In genomic region chr9:133952598-133953550, GRCh38 we compare ENCODE assay signal across 18 cellular contexts. TPM values are rescaled to one million over a fixed set of nuclear protein-coding genes. Genes with fewer than 3 reads are reported as not detected.
DNase-seq lines count a peak whose midpoint lies in the region; ATAC-seq, FAIRE-seq and TF ChIP-seq lines count a peak whose summit lies in the region.
"Had no signal": no experiment of that assay in that cellular context is flagged by ENCODE, and none has a peak within 500 bp of the region (broad histone marks: within the 10 kb centered on the region; RNA-seq: fewer than 3 reads in every experiment).

No MANE protein-coding gene starts in this region.

- peaks cover 10% of the 10 kb centered on the region for H4K20me1 ChIP-seq in OCI-LY3 (ENCODE audit: insufficient read depth, low read length)

- no peak for TF ChIP-seq CTCF in left ventricle myocardium inferior (IDR thresholded peaks at IDR 0.05; ENCODE audit: borderline replicate concordance)
- TF ChIP-seq CTCF in OCI-LY3 (IDR thresholded peaks at IDR 0.05; ENCODE audit: low read depth, low read length): no peak
- TF ChIP-seq CTCF in kidney (IDR thresholded peaks at IDR 0.05; ENCODE audit: borderline replicate concordance, extremely low read depth, insufficient read depth): no peak
- TF ChIP-seq CTCF in spleen (IDR thresholded peaks at IDR 0.05 in 8 of 11, conservative IDR thresholded peaks at IDR 0.05 in 3 of 11): no peak

- H3K9me3 ChIP-seq in left ventricle myocardium inferior (replicated peaks) (no peaks in the 10 kb centered on the region), OCI-LY3 (ENCODE audit: insufficient read depth, low read length) (no peaks in the 10 kb centered on the region), kidney (ENCODE audit: control insufficient read depth in 1 of 2, low read length in 2 of 2) (no peaks in the 10 kb centered on the region), spleen (no peaks in the 10 kb centered on the region)

- H3K4me2 ChIP-seq in OCI-LY3 (ENCODE audit: low read length): peak overlapping the region; percentile 92

- intact Hi-C loops in Right ventricle myocardium inferior (cut with DNase I) (no loop called here), left ventricle myocardium inferior (cut with micrococcal nuclease) (no loop called here), kidney (cut with DNase I) (no loop called here), spleen (cut with DNase I; ENCODE audit: low total_unique reads) (no loop called here)

- peaks cover 37% of the 10 kb centered on the region for H3K4me1 ChIP-seq in left ventricle myocardium inferior
- H3K4me1 ChIP-seq in OCI-LY3 (ENCODE audit: low read length): peaks cover 86% of the 10 kb centered on the region
- H3K4me1 ChIP-seq in kidney (ENCODE audit: control insufficient read depth in 1 of 2, insufficient read depth in 1 of 2, low read depth in 1 of 2, low read length in 2 of 2): peaks cover 18 to 57% of the 10 kb centered on the region in 2 donors
- H3K4me1 ChIP-seq in spleen: peaks cover 31 to 81% (median 58%) of the 10 kb centered on the region in 6 donors

- FAIRE-seq in kidney (lab: Jason Lieb, UNC): no peak
- FAIRE-seq: A204.1, HTR-8/SVneo had no signal

- peaks cover 91% of the 10 kb centered on the region for H3K79me2 ChIP-seq in OCI-LY3 (ENCODE audit: low read length)

- no peak for ATAC-seq in Right ventricle myocardium inferior
- no peak for ATAC-seq in HG02571 (IDR thresholded peaks at IDR 0.05; ENCODE audit: unreplicated experiment)
- no peak for ATAC-seq in GM18511 (IDR thresholded peaks at IDR 0.05; ENCODE audit: unreplicated experiment)
- ATAC-seq: PC-3 had no signal

- peak; percentile 70 for DNase-seq in Right ventricle myocardium inferior (ENCODE audit: missing footprints)
- no peak for DNase-seq in left ventricle myocardium inferior
- DNase-seq in kidney: peak; percentile 69
- DNase-seq in spleen: peak; percentile 64
- DNase-seq in inferior parietal cortex (ENCODE audit: extremely low spot score): no peak
- DNase-seq: HCEC 1CT, NCI-H1417 treated with DMSO at 0.1 percent for 48 hours, NCI-H2029, NCI-H2171, NCI-H446, NCI-H69, PC-3 had no signal

- H3K36me3 ChIP-seq in left ventricle myocardium inferior (no peaks in the 10 kb centered on the region), OCI-LY3 (replicated peaks; ENCODE audit: low read depth, low read length) (peaks cover 19% of the 10 kb centered on the region), kidney (ENCODE audit: control insufficient read depth in 1 of 2, insufficient read depth in 2 of 2, low read length in 2 of 2) (no peaks in the 10 kb centered on the region), spleen (peaks cover 0 to 4% (median 0%) of the 10 kb centered on the region in 6 donors)

- no peak overlapping the region for H2AFZ ChIP-seq in OCI-LY3 (ENCODE audit: low read depth, low read length)

- H3K27me3 ChIP-seq in left ventricle myocardium inferior (ENCODE audit: low read depth) (no peaks in the 10 kb centered on the region), OCI-LY3 (ENCODE audit: low read depth, low read length) (no peaks in the 10 kb centered on the region), spleen (replicated peaks in 1 of 7) (peaks cover 0 to 20% (median 0%) of the 10 kb centered on the region in 7 donors)

- no peak for TF ChIP-seq POLR2A in spleen (IDR thresholded peaks at IDR 0.05)

- no peak overlapping the region for H3K4me3 ChIP-seq in left ventricle myocardium inferior
- peak overlapping the region; percentile 76; the same call in 1 of the 2 replicates for H3K4me3 ChIP-seq in OCI-LY3 (ENCODE audit: low read length)
- H3K4me3 ChIP-seq in kidney (ENCODE audit: low read length in 2 of 2): no peak overlapping the region
- no peak overlapping the region for H3K4me3 ChIP-seq in spleen

- no peak overlapping the region for H3K27ac ChIP-seq in left ventricle myocardium inferior (replicated peaks)
- H3K27ac ChIP-seq in OCI-LY3 (ENCODE audit: low read length): peak overlapping the region; percentile 94
- no peak overlapping the region for H3K27ac ChIP-seq in kidney (ENCODE audit: low read depth in 2 of 2, low read length in 2 of 2)
- no peak overlapping the region for H3K27ac ChIP-seq in spleen
- H3K27ac ChIP-seq: HL-60 had no signal

- H3K9ac ChIP-seq in OCI-LY3 (ENCODE audit: low read length) (peak overlapping the region; percentile 74; the same call in 1 of the 2 replicates), kidney (ENCODE audit: low read length in 2 of 2) (no peak overlapping the region)

- 84 to 97% (median 95%) methylated on average over 7 to 18 of the region's 18 CpGs for WGBS in spleen, 5 donors

RNA-seq across cellular contexts. Expression of gene VAV2, which starts 39.2 kb away (rescaled TPM):
- total RNA-seq in Right ventricle myocardium inferior (7.6 TPM), left ventricle myocardium inferior (4.1 TPM), kidney (47.1 TPM), spleen (10 to 100 TPM; 17.9 to 39.2 (median 31.3) TPM)
- polyA plus RNA-seq in kidney (ENCODE audit: insufficient read depth, low read depth, low replicate concordance) (22.3 TPM), spleen (10 to 100 TPM; 14.2 to 25.0 (median 15.0) TPM)

Comparison
In these comparisons a context has a peak if more than half of its experiments do, and no peak if none do; other contexts are left out.
1. DNase-seq: peak in Right ventricle myocardium inferior (single experiment), kidney (single experiment) and spleen (single experiment); none in left ventricle myocardium inferior (single experiment) and inferior parietal cortex (single experiment).